In genomic region chr22:40509401-40510134, GRCh38 we compare ENCODE assay signal across 8 cellular contexts.
DNase-seq lines count a peak whose midpoint lies in the region; ATAC-seq and TF ChIP-seq lines count a peak whose summit lies in the region.

No MANE protein-coding gene starts in this region.

- peak overlapping the region; percentile 94 for H3K18ac ChIP-seq in IMR-90 (ENCODE audit: low read depth, low read length)

- H3K27ac ChIP-seq in IMR-90 (ENCODE audit: insufficient read depth, low read length) (peak overlapping the region; percentile 78), tibial artery (peak overlapping the region; percentile 79 to 86)

- no peaks in the 10 kb centered on the region for H3K36me3 ChIP-seq in IMR-90 (ENCODE audit: control insufficient read depth, insufficient read depth, low read length)
- no peaks in the 10 kb centered on the region for H3K36me3 ChIP-seq in tibial artery

- H3K4me3 ChIP-seq in IMR-90 (ENCODE audit: insufficient read depth, low read depth, low read length) (no peak overlapping the region), lower leg skin (ENCODE audit: low read depth, poor library complexity, severe bottlenecking) (no peak overlapping the region), tibial artery (no peak overlapping the region)

- peak overlapping the region; percentile 97 for H2BK5ac ChIP-seq in IMR-90 (ENCODE audit: low read depth, low read length, poor library complexity, severe bottlenecking)

- peak overlapping the region; percentile 43; the same call in 1 of the 3 replicates for H2BK15ac ChIP-seq in IMR-90 (ENCODE audit: low read depth, low read length)

- H3K4me1 ChIP-seq in IMR-90 (ENCODE audit: control insufficient read depth, insufficient read depth, low read length) (peaks cover 36% of the 10 kb centered on the region), tibial artery (peaks cover 15 to 98% (median 59%) of the 10 kb centered on the region in 4 donors)

- no peak overlapping the region for H3K4me3 Mint-ChIP-seq in central memory CD8-positive, alpha-beta T cell
- H3K4me3 Mint-ChIP-seq in activated naive CD4-positive, alpha-beta T cell treated with anti-CD3 and anti-CD28 coated beads for 36 hours = no peak overlapping the region

- peak overlapping the region; percentile 71 to 90 for H4K8ac ChIP-seq in IMR-90 (ENCODE audit: low read depth in 2 of 2, low read length in 2 of 2)

- H2BK20ac ChIP-seq in IMR-90 (ENCODE audit: low read depth, low read length) = peak overlapping the region; percentile 79

- peak overlapping the region; percentile 95 for H2BK120ac ChIP-seq in IMR-90 (ENCODE audit: low read depth, low read length)

- DNase-seq in IMR-90 (peak; percentile 96), lower leg skin (ENCODE audit: low spot score in 2 of 2) (peak; percentile 57 to 60), tibial artery (peak; percentile 63 to 71)
- no peak for DNase-seq in central memory CD8-positive, alpha-beta T cell (ENCODE audit: low spot score in 2 of 2)
- no peak for DNase-seq in activated naive CD4-positive, alpha-beta T cell (lab: John Stamatoyannopoulos, UW)
- no peak for DNase-seq in activated naive CD4-positive, alpha-beta T cell treated with anti-CD3 and anti-CD28 coated beads for 36 hours

- no peaks in the 10 kb centered on the region for H3K27me3 ChIP-seq in IMR-90 (ENCODE audit: control insufficient read depth, insufficient read depth, low read length)
- no peaks in the 10 kb centered on the region for H3K27me3 ChIP-seq in tibial artery

- no peaks in the 10 kb centered on the region for H4K20me1 ChIP-seq in IMR-90 (ENCODE audit: insufficient read depth, low read length)

- H3K9ac ChIP-seq in IMR-90 (ENCODE audit: low read depth, low read length) = peak overlapping the region; percentile 74; the same call in 1 of the 2 replicates

- no peak overlapping the region for H2AFZ ChIP-seq in IMR-90 (replicated peaks; ENCODE audit: low read length, poor library complexity)

- TF ChIP-seq POLR2A in IMR-90 (IDR thresholded peaks at IDR 0.05; ENCODE audit: low read depth, low read length) = peak; percentile 52; the same call in 1 of the 2 replicates
- TF ChIP-seq POLR2A in lower leg skin (IDR thresholded peaks at IDR 0.05) = no peak

- intact Hi-C loops in IMR-90 (cut with micrococcal nuclease) = loop anchor here (5.0 kb wide), 1 partner anchor 72 kb away; no protein-coding TSS in a partner anchor
- intact Hi-C loops in lower leg skin (cut with DNase I; ENCODE audit: low total_unique reads) = no loop called here
- intact Hi-C loops in tibial artery (cut with DNase I; ENCODE audit: low total_unique reads) = no loop called here
- intact Hi-C loops in activated naive CD4-positive, alpha-beta T cell treated with anti-CD3 and anti-CD28 coated beads for 36 hours (cut with micrococcal nuclease) = no loop called here

- CTCF ChIA-PET in IMR-90 (lab: Yijun Ruan, JAX) = interaction anchor here (0.6 to 1.1 kb wide), 3 partner anchors 16 to 70 kb away, joined by 3 to 4 read pairs (median 3); no protein-coding TSS in a partner anchor
- CTCF ChIA-PET in activated naive CD4-positive, alpha-beta T cell treated with anti-CD3 and anti-CD28 coated beads for 36 hours (lab: Charles Lee) = interaction anchor here (1.4 to 1.9 kb wide), 2 partner anchors 22 to 137 kb away, joined by 3 to 6 read pairs; no protein-coding TSS in a partner anchor

- dilution Hi-C loops in IMR-90 (cut with HindIII; ENCODE audit: low sequenced_read_pairs, unreplicated experiment) = no loop called here

- H3K56ac ChIP-seq in IMR-90 (ENCODE audit: extremely low read depth, insufficient read depth, low read length) = peak overlapping the region; percentile 87

- no peaks in the 10 kb centered on the region for H3K9me3 ChIP-seq in IMR-90 (ENCODE audit: control insufficient read depth, insufficient read depth, low read length)
- no peaks in the 10 kb centered on the region for H3K9me3 ChIP-seq in tibial artery

- TF ChIP-seq RAD21 in IMR-90 (IDR thresholded peaks at IDR 0.05; ENCODE audit: low read length) = no peak

- H2AK9ac ChIP-seq in IMR-90 (replicated peaks; ENCODE audit: low read depth, low read length, poor library complexity) = no peak overlapping the region

- H3K4ac ChIP-seq in IMR-90 (ENCODE audit: low read depth, low read length) = peak overlapping the region; percentile 97; the same call in 1 of the 2 replicates

- peaks cover 32 to 84% of the 10 kb centered on the region in 2 experiments for H3K79me1 ChIP-seq in IMR-90 (ENCODE audit: low read depth in 1 of 2, low read length in 2 of 2)

- ATAC-seq in IMR-90 (ENCODE audit: low read depth) = peak; percentile 40
- no peak for ATAC-seq in central memory CD8-positive, alpha-beta T cell (replicated peaks; ENCODE audit: extremely low read depth, poor library complexity, severe bottlenecking)
- no peak for ATAC-seq in GM21526 (IDR thresholded peaks at IDR 0.05; ENCODE audit: low FRiP score, unreplicated experiment)
- ATAC-seq in GM18868 (IDR thresholded peaks at IDR 0.05; ENCODE audit: unreplicated experiment) = no peak

- POLR2A ChIA-PET in IMR-90 (lab: Charles Lee; ENCODE audit: unreplicated experiment) = no interaction called here

- peak overlapping the region; percentile 82 for H4K91ac ChIP-seq in IMR-90 (ENCODE audit: insufficient read depth, low read depth, low read length)

- H3K4me1 Mint-ChIP-seq in central memory CD8-positive, alpha-beta T cell = peaks cover 7% of the 10 kb centered on the region
- peaks cover 19% of the 10 kb centered on the region for H3K4me1 Mint-ChIP-seq in activated naive CD4-positive, alpha-beta T cell treated with anti-CD3 and anti-CD28 coated beads for 36 hours (ENCODE audit: low read depth)

- peak overlapping the region; percentile 77; the same call in 1 of the 2 replicates for H2AK5ac ChIP-seq in IMR-90 (ENCODE audit: low read depth, low read length)

- peaks cover 32% of the 10 kb centered on the region for H3K9me1 ChIP-seq in IMR-90 (ENCODE audit: insufficient read depth, low read length)

- H3K36me3 Mint-ChIP-seq in central memory CD8-positive, alpha-beta T cell (ENCODE audit: insufficient read depth) = peaks cover 2% of the 10 kb centered on the region
- H3K36me3 Mint-ChIP-seq in activated naive CD4-positive, alpha-beta T cell treated with anti-CD3 and anti-CD28 coated beads for 36 hours (ENCODE audit: low read depth) = no peaks in the 10 kb centered on the region

- H3K4me2 ChIP-seq in IMR-90 (ENCODE audit: low read depth, low read length) = peak overlapping the region; percentile 88

- peak overlapping the region; percentile 86 for H3K23ac ChIP-seq in IMR-90 (ENCODE audit: low read depth, low read length)

- H3K14ac ChIP-seq in IMR-90 (replicated peaks; ENCODE audit: low read depth, low read length) = peak overlapping the region; percentile 84

- no CpG with 5 or more reads among the region's 4 CpGs for WGBS in IMR-90 (ENCODE audit: extremely low coverage in 2 of 2, insufficient read length in 1 of 2), 2 experiments
- WGBS in lower leg skin, 2 donors = 7 to 10% methylated on average over 4 of the region's 4 CpGs

- TF ChIP-seq CTCF in IMR-90 (conservative IDR thresholded peaks at IDR 0.05; ENCODE audit: low read depth, low read length) (no peak), lower leg skin (IDR thresholded peaks at IDR 0.05) (no peak), tibial artery (IDR thresholded peaks at IDR 0.05) (no peak)

- H4K5ac ChIP-seq in IMR-90 (ENCODE audit: low read depth, low read length) = peak overlapping the region; percentile 96; the same call in 1 of the 2 replicates

- no TSS peak for BruUV-seq in IMR-90 (replicated peaks; lab: Mats Ljungman, UMichigan)

- in situ Hi-C loops in IMR-90 (cut with MboI; ENCODE audit: low sequenced_read_pairs) = no loop called here

- H3K27ac Mint-ChIP-seq in central memory CD8-positive, alpha-beta T cell (ENCODE audit: low read depth) = peak overlapping the region; percentile 0
- H3K27ac Mint-ChIP-seq in activated naive CD4-positive, alpha-beta T cell treated with anti-CD3 and anti-CD28 coated beads for 36 hours = no peak overlapping the region

- no peaks in the 10 kb centered on the region for H3K9me3 Mint-ChIP-seq in central memory CD8-positive, alpha-beta T cell
- no peaks in the 10 kb centered on the region for H3K9me3 Mint-ChIP-seq in activated naive CD4-positive, alpha-beta T cell treated with anti-CD3 and anti-CD28 coated beads for 36 hours

- no peaks in the 10 kb centered on the region for H3K27me3 Mint-ChIP-seq in central memory CD8-positive, alpha-beta T cell
- no peaks in the 10 kb centered on the region for H3K27me3 Mint-ChIP-seq in activated naive CD4-positive, alpha-beta T cell treated with anti-CD3 and anti-CD28 coated beads for 36 hours (ENCODE audit: low read depth)

TF ChIP-seq in IMR-90, 13 proteins besides CTCF, POLR2A, EP300 and RAD21:
- TF ChIP-seq CEBPB (IDR thresholded peaks at IDR 0.05; ENCODE audit: low read depth, low read length) (0 out of 2 replicates have a peak, but pooled peaks have one; percentile 42), MAZ (IDR thresholded peaks at IDR 0.05; ENCODE audit: borderline replicate concordance, low read depth, low read length) (no peak; the same call in 1 of the 2 replicates)

Comparison
In these comparisons a context has a peak if more than half of its experiments do, and no peak if none do; other contexts are left out.
1. DNase-seq: peak in IMR-90 (single experiment), lower leg skin (2 of 2) and tibial artery (2 of 2); none in central memory CD8-positive, alpha-beta T cell (0 of 2), activated naive CD4-positive, alpha-beta T cell (0 of 4) and activated naive CD4-positive, alpha-beta T cell treated with anti-CD3 and anti-CD28 coated beads for 36 hours (single experiment).